Comparison of ENCODE assay signal across 14 cellular contexts in genomic region chr2:201404699-201405275, GRCh38. TPM values are rescaled to one million over a fixed set of nuclear protein-coding genes. Genes with fewer than 3 reads are reported as not detected.
DNase-seq lines count a peak whose midpoint lies in the region; ATAC-seq and TF ChIP-seq lines count a peak whose summit lies in the region.
"Had no signal": no experiment of that assay in that cellular context is flagged by ENCODE, and none has a peak within 500 bp of the region (broad histone marks: within the 10 kb centered on the region; RNA-seq: fewer than 3 reads in every experiment).

No MANE protein-coding gene starts in this region.

- H3K9me3 ChIP-seq in left ventricle myocardium inferior (replicated peaks) (no peaks in the 10 kb centered on the region), hepatocyte (ENCODE audit: low read depth) (no peaks in the 10 kb centered on the region), trophoblast cell (ENCODE audit: insufficient read depth, low read depth, low read length) (no peaks in the 10 kb centered on the region)
- H3K9me3 ChIP-seq: breast epithelium, HAP-1 had no signal

- CTCF ChIA-PET in activated CD8-positive, alpha-beta T cell treated with anti-CD3 and anti-CD28 coated beads, Interleukin-2, amount 10 ng/mL, durations not matched to agents 7 days and 5 days (lab: Charles Lee): interaction anchor here (0.7 to 3.1 kb wide), 9 partner anchors 10 to 1310 kb away, joined by 3 to 15 read pairs (median 4); partner anchors contain the start of genes CASP10, STRADB and TRAK2

- peak overlapping the region; percentile 55 for H3K4me3 ChIP-seq in left ventricle myocardium inferior
- no peak overlapping the region for H3K4me3 ChIP-seq in hepatocyte
- H3K4me3 ChIP-seq in trophoblast cell (ENCODE audit: low read depth, low read length): no peak overlapping the region
- H3K4me3 ChIP-seq: breast epithelium, HAP-1, PC-9 had no signal

- no peaks in the 10 kb centered on the region for H4K20me1 ChIP-seq in hepatocyte (ENCODE audit: insufficient read depth, poor library complexity, severe bottlenecking)

- ATAC-seq in left cardiac atrium (no peak), GM21447 (IDR thresholded peaks at IDR 0.05; ENCODE audit: unreplicated experiment) (no peak), HG02763 (IDR thresholded peaks at IDR 0.05; ENCODE audit: unreplicated experiment) (no peak)
- peak; percentile 69 for ATAC-seq in activated CD8-positive, alpha-beta T cell treated with anti-CD3 and anti-CD28 coated beads, Interleukin-2, amount 10 ng/mL, durations not matched to agents 7 days and 5 days

- no peak for DNase-seq in left ventricle myocardium inferior
- DNase-seq in left cardiac atrium: no peak
- DNase-seq in activated CD8-positive, alpha-beta T cell treated with anti-CD3 and anti-CD28 coated beads, Interleukin-2, amount 10 ng/mL, durations not matched to agents 7 days and 5 days: peak; percentile 50
- no peak for DNase-seq in hepatocyte (ENCODE audit: low spot score)
- DNase-seq in NCI-H1105 treated with DMSO at 0.1 percent for 48 hours (lab: John Stamatoyannopoulos, UW): no peak
- no peak for DNase-seq in trophoblast cell
- DNase-seq: activated CD8-positive, alpha-beta memory T cell treated with anti-CD3 and anti-CD28 coated beads, Interleukin-2, amount 50 U/mL, for 4 hours; NCI-H1092; stimulated activated naive CD4-positive, alpha-beta T cell treated with Interleukin-2 at 50 U/mL for 16 hours had no signal

- H3K79me2 ChIP-seq in hepatocyte: peaks cover 10% of the 10 kb centered on the region
- H3K79me2 ChIP-seq in trophoblast cell (ENCODE audit: control insufficient read depth, insufficient read depth, low read length, poor library complexity): no peaks in the 10 kb centered on the region

- H3K14ac ChIP-seq in trophoblast cell (ENCODE audit: low read length): no peak overlapping the region

- H4K12ac ChIP-seq in trophoblast cell (ENCODE audit: low read depth, low read length): no peak overlapping the region

- H2AFZ ChIP-seq in hepatocyte: no peak overlapping the region
- H2AFZ ChIP-seq in trophoblast cell (ENCODE audit: insufficient read depth, low read length, poor library complexity): no peak overlapping the region
- H2AFZ ChIP-seq: PC-9 had no signal

- no peaks in the 10 kb centered on the region for H3K27me3 ChIP-seq in left ventricle myocardium inferior (ENCODE audit: low read depth)
- H3K27me3 ChIP-seq in hepatocyte: no peaks in the 10 kb centered on the region
- H3K27me3 ChIP-seq in trophoblast cell (ENCODE audit: insufficient read depth, low read length): no peaks in the 10 kb centered on the region
- H3K27me3 ChIP-seq: breast epithelium had no signal

- H3K9me2 ChIP-seq in hepatocyte (replicated peaks; ENCODE audit: insufficient read depth): no peaks in the 10 kb centered on the region

- peaks cover 12% of the 10 kb centered on the region for H3K36me3 ChIP-seq in left ventricle myocardium inferior
- no peaks in the 10 kb centered on the region for H3K36me3 ChIP-seq in hepatocyte (replicated peaks; ENCODE audit: insufficient read depth, low read depth)
- H3K36me3 ChIP-seq in trophoblast cell (ENCODE audit: control insufficient read depth in 1 of 2, insufficient read depth in 2 of 2, low read length in 2 of 2): no peaks in the 10 kb centered on the region
- H3K36me3 ChIP-seq: breast epithelium, HAP-1 had no signal

- no peak overlapping the region for H3K23ac ChIP-seq in trophoblast cell (ENCODE audit: low read length)

- H2AK5ac ChIP-seq in trophoblast cell (ENCODE audit: low read length): no peak overlapping the region

- H4K8ac ChIP-seq in trophoblast cell (ENCODE audit: low read depth, low read length): no peak overlapping the region

- H3K18ac ChIP-seq in trophoblast cell (ENCODE audit: low read length): no peak overlapping the region

- peaks cover 32% of the 10 kb centered on the region for H3K36me3 Mint-ChIP-seq in activated CD8-positive, alpha-beta T cell treated with anti-CD3 and anti-CD28 coated beads, Interleukin-2, amount 10 ng/mL, durations not matched to agents 7 days and 5 days (ENCODE audit: low read depth)

- H2BK120ac ChIP-seq in trophoblast cell (ENCODE audit: insufficient read depth, low read length, poor library complexity): no peak overlapping the region

- peaks cover 52% of the 10 kb centered on the region for H3K4me1 Mint-ChIP-seq in activated CD8-positive, alpha-beta T cell treated with anti-CD3 and anti-CD28 coated beads, Interleukin-2, amount 10 ng/mL, durations not matched to agents 7 days and 5 days (ENCODE audit: low read depth)

- no peak for TF ChIP-seq CTCF in left ventricle myocardium inferior (IDR thresholded peaks at IDR 0.05; ENCODE audit: borderline replicate concordance)
- no peak for TF ChIP-seq CTCF in hepatocyte (IDR thresholded peaks at IDR 0.05; ENCODE audit: poor library complexity)

- H2BK5ac ChIP-seq in trophoblast cell (ENCODE audit: low read depth, low read length, poor library complexity): no peak overlapping the region

- H3K4me3 Mint-ChIP-seq in activated CD8-positive, alpha-beta T cell treated with anti-CD3 and anti-CD28 coated beads, Interleukin-2, amount 10 ng/mL, durations not matched to agents 7 days and 5 days: no peak overlapping the region

- H2BK12ac ChIP-seq in trophoblast cell (ENCODE audit: low read length): no peak overlapping the region

- 48% methylated on average over 3 of the region's 3 CpGs for WGBS in hepatocyte (ENCODE audit: low lambda C conversion rate, missing lambda C conversion rate)
- no CpG with 5 or more reads among the region's 3 CpGs for WGBS in trophoblast cell (ENCODE audit: extremely low coverage, insufficient coverage, insufficient read length)

- H3K4me1 ChIP-seq in left ventricle myocardium inferior (peaks cover 90% of the 10 kb centered on the region), hepatocyte (ENCODE audit: insufficient read depth) (peaks cover 35% of the 10 kb centered on the region), trophoblast cell (ENCODE audit: control insufficient read depth in 1 of 2, insufficient read depth in 2 of 2, low read length in 2 of 2) (no peaks in the 10 kb centered on the region)

- no peaks in the 10 kb centered on the region for H3K27me3 Mint-ChIP-seq in activated CD8-positive, alpha-beta T cell treated with anti-CD3 and anti-CD28 coated beads, Interleukin-2, amount 10 ng/mL, durations not matched to agents 7 days and 5 days (ENCODE audit: low read depth)

- H3K27ac Mint-ChIP-seq in activated CD8-positive, alpha-beta T cell treated with anti-CD3 and anti-CD28 coated beads, Interleukin-2, amount 10 ng/mL, durations not matched to agents 7 days and 5 days: peak overlapping the region; percentile 6

- H3K27ac ChIP-seq in left ventricle myocardium inferior (replicated peaks) (peak overlapping the region; percentile 84), hepatocyte (peak overlapping the region; percentile 18), trophoblast cell (ENCODE audit: low read depth, low read length) (no peak overlapping the region)
- H3K27ac ChIP-seq: PC-9 had no signal

- no peak overlapping the region for H4K91ac ChIP-seq in trophoblast cell (ENCODE audit: low read depth, low read length)

- H3K9me3 Mint-ChIP-seq in activated CD8-positive, alpha-beta T cell treated with anti-CD3 and anti-CD28 coated beads, Interleukin-2, amount 10 ng/mL, durations not matched to agents 7 days and 5 days (ENCODE audit: insufficient read depth): no peaks in the 10 kb centered on the region

- no peak overlapping the region for H3K4ac ChIP-seq in trophoblast cell (ENCODE audit: low read depth, low read length)

- POLR2A ChIA-PET in activated CD8-positive, alpha-beta T cell treated with anti-CD3 and anti-CD28 coated beads, Interleukin-2, amount 10 ng/mL, durations not matched to agents 7 days and 5 days (lab: Charles Lee): interaction anchor here (1.3 to 1.6 kb wide), 2 partner anchors 10 to 47 kb away, joined by 9 to 11 read pairs; partner anchors contain the start of genes STRADB and TRAK2

- H3K9ac ChIP-seq in trophoblast cell (ENCODE audit: low read length): no peak overlapping the region

- peak overlapping the region; percentile 36 for H3K4me2 ChIP-seq in hepatocyte
- no peak overlapping the region for H3K4me2 ChIP-seq in trophoblast cell (ENCODE audit: low read length)
- H3K4me2 ChIP-seq: PC-9 had no signal

- H3K79me1 ChIP-seq in trophoblast cell (ENCODE audit: low read length): no peaks in the 10 kb centered on the region

- intact Hi-C loops in left ventricle myocardium inferior (cut with micrococcal nuclease) (no loop called here), left cardiac atrium (cut with DNase I) (loop anchor here (5.0 to 10.0 kb wide), 2 partner anchors 48 to 50 kb away; partner anchors contain the start of genes STRADB (in 2 of the 2) and TRAK2 (in 2 of the 2))

RNA-seq across cellular contexts. Expression of gene TRAK2, which starts 46.5 kb away (rescaled TPM):
- total RNA-seq in left ventricle myocardium inferior (169 TPM), left cardiac atrium (100 to 1,000 TPM; 104 to 125 TPM), hepatocyte (26.7 and 30.0 TPM in 2 replicates)
- total RNA-seq in activated CD8-positive, alpha-beta T cell treated with anti-CD3 and anti-CD28 coated beads, Interleukin-2, amount 10 ng/mL, durations not matched to agents 7 days and 5 days: 10 to 100 TPM; 51.3 to 53.0 TPM
- 6.8 and 9.2 TPM in 2 replicates for polyA plus RNA-seq in hepatocyte
- 8.6 and 8.9 TPM in 2 replicates for polyA plus RNA-seq in trophoblast cell (2013)

RNA-seq across cellular contexts. Expression of gene STRADB, which starts 46.8 kb away (rescaled TPM):
- total RNA-seq in left ventricle myocardium inferior: 57.5 TPM
- total RNA-seq in left cardiac atrium: 10 to 100 TPM; 32.5 to 51.5 TPM
- 10 to 100 TPM; 26.8 to 30.3 TPM for total RNA-seq in activated CD8-positive, alpha-beta T cell treated with anti-CD3 and anti-CD28 coated beads, Interleukin-2, amount 10 ng/mL, durations not matched to agents 7 days and 5 days
- 62.5 and 70.8 TPM in 2 replicates for total RNA-seq in hepatocyte
- polyA plus RNA-seq in hepatocyte: 64.8 and 68.3 TPM in 2 replicates
- polyA plus RNA-seq in trophoblast cell (2013): 17.5 and 18.8 TPM in 2 replicates

RNA-seq across cellular contexts. Expression of gene FLACC1, which starts 47.6 kb away (rescaled TPM):
- 11.8 TPM for total RNA-seq in left ventricle myocardium inferior
- 1 to 10 TPM; 4.9 to 5.7 TPM for total RNA-seq in left cardiac atrium
- total RNA-seq in activated CD8-positive, alpha-beta T cell treated with anti-CD3 and anti-CD28 coated beads, Interleukin-2, amount 10 ng/mL, durations not matched to agents 7 days and 5 days: 1 to 10 TPM; 2.8 to 3.0 TPM
- total RNA-seq in hepatocyte: 0.80 and 1.2 TPM in 2 replicates
- polyA plus RNA-seq in hepatocyte: 0.15 and 0.34 TPM in 2 replicates
- polyA plus RNA-seq in trophoblast cell (2013): 0.25 and 0.55 TPM in 2 replicates
